ENCODE assay signal across 2 cellular contexts in the genomic region with DNA sequence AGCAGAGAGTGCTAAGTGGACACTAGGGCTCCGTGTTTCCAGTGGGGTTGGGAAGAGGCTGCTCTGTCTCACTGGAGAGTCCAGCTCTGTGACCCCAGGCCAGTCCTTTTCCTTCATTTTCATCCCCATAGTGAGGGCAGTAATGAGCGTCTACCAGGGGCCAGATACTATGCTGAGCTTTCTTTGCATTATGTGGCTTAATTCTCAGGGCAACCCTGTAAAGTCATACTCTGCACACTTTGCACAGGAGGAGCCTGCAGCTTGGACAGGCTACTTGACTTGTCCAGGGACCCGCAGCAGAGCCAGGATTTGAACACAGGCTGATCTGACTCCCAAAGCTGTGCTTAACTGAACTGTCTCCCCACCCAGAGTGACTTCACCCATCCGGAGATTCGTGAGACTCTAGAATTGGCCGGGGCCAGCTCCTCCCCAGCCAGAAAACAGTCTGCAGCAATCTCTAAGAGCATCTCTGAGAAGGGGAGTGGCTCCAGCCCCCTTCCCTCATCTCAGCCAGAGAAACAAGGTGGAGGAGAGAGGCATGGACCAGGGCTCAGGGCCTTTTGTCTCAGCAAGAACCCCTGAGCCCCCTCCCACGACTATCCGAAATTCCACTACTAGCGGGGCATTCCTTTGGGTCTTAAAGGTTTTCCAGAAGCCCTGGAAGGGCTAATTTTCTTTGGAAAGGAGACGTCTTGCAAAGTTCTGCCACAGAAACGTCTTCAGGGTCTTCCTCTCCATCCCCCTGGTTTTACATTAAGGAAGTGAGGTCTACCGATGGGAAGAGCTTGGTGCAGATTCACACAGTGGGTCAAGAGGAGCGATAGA.
A peak's percentile ranks its signal among the peaks of the same experiment; 100 is the strongest.
TF ChIP-seq lines count a peak whose summit lies in the region.

No MANE protein-coding gene starts in this region.

TF ChIP-seq in A549, 52 proteins besides CTCF, POLR2A, EP300 and RAD21:
- TF ChIP-seq, protein P1, sequence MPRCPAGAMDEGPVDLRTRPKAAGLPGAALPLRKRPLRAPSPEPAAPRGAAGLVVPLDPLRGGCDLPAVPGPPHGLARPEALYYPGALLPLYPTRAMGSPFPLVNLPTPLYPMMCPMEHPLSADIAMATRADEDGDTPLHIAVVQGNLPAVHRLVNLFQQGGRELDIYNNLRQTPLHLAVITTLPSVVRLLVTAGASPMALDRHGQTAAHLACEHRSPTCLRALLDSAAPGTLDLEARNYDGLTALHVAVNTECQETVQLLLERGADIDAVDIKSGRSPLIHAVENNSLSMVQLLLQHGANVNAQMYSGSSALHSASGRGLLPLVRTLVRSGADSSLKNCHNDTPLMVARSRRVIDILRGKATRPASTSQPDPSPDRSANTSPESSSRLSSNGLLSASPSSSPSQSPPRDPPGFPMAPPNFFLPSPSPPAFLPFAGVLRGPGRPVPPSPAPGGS (IDR thresholded peaks at IDR 0.05) = no peak
- TF ChIP-seq ZNF302 (CRISPR knock-in tag; IDR thresholded peaks at IDR 0.05) (no peak), TFCP2L1 (CRISPR knock-in tag; IDR thresholded peaks at IDR 0.05) (no peak), ZC3H11A (IDR thresholded peaks at IDR 0.05) (no peak), NR3C1 (IDR thresholded peaks at IDR 0.05) (no peak), E2F6 (IDR thresholded peaks at IDR 0.05; ENCODE audit: borderline replicate concordance, low read depth) (no peak), HOXB5 (CRISPR knock-in tag; IDR thresholded peaks at IDR 0.05) (no peak), SMC3 (IDR thresholded peaks at IDR 0.05) (no peak), JUNB (IDR thresholded peaks at IDR 0.05) (no peak)

TF ChIP-seq in GM23338, 12 proteins besides CTCF, POLR2A, EP300 and RAD21:
- TF ChIP-seq, protein P2, sequence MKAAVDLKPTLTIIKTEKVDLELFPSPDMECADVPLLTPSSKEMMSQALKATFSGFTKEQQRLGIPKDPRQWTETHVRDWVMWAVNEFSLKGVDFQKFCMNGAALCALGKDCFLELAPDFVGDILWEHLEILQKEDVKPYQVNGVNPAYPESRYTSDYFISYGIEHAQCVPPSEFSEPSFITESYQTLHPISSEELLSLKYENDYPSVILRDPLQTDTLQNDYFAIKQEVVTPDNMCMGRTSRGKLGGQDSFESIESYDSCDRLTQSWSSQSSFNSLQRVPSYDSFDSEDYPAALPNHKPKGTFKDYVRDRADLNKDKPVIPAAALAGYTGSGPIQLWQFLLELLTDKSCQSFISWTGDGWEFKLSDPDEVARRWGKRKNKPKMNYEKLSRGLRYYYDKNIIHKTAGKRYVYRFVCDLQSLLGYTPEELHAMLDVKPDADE (IDR thresholded peaks at IDR 0.05) = no peak
- TF ChIP-seq EZH2 (IDR thresholded peaks at IDR 0.05; ENCODE audit: low read depth, unreplicated experiment) = peak; percentile 0
- no peak for TF ChIP-seq ZNF331 (CRISPR knock-in tag; IDR thresholded peaks at IDR 0.05; ENCODE audit: low read depth)
